ENCODE assay signal across 8 cellular contexts in the genomic region with DNA sequence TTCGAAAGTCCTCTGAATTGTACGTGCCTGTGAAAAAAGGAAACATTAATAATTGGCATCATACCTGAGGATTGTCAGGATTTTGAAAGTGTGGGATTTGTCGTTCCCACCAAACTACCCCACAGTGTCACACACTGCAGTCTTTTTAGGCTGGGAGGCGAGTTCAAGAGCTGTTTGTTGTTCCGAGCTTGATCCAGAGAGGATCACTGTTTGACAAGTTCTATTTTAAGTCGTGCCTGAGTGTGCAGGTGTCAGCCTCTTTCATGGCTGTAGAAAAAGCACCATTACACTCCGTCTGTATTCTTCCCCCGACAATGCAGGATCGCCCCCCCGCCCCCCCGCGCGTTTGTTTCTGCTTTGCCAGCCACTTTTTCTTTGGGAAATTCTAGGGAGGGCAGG. TPM values are rescaled to one million over a fixed set of nuclear protein-coding genes. Genes with fewer than 3 reads are reported as not detected.
DNase-seq lines count a peak whose midpoint lies in the region; ATAC-seq and TF ChIP-seq lines count a peak whose summit lies in the region.

No MANE protein-coding gene starts in this region.

- H3K36me3 ChIP-seq in mesenchymal stem cell (ENCODE audit: control insufficient read depth in 1 of 2, insufficient read depth in 2 of 2, low read depth in 1 of 2, low read length in 2 of 2) (no peaks in the 10 kb centered on the region), aorta (ENCODE audit: control insufficient read depth in 1 of 2, insufficient read depth in 2 of 2, low read length in 1 of 2) (no peaks in the 10 kb centered on the region)

- no peak overlapping the region for H3K18ac ChIP-seq in mesenchymal stem cell (ENCODE audit: low read depth in 1 of 2, low read length in 2 of 2)

- peak overlapping the region; percentile 67 to 82 for H3K4me3 ChIP-seq in cardiac fibroblast (replicated peaks in 1 of 2; ENCODE audit: low read depth in 2 of 2, low read length in 2 of 2)
- peak overlapping the region; percentile 86 to 100 for H3K4me3 ChIP-seq in mesenchymal stem cell (ENCODE audit: insufficient read depth in 1 of 2, low read depth in 1 of 2, low read length in 2 of 2)
- H3K4me3 ChIP-seq in aorta (ENCODE audit: low read length in 2 of 2): peak overlapping the region; percentile 57 to 98

- H3K9me3 ChIP-seq in mesenchymal stem cell (ENCODE audit: control insufficient read depth, low read length) (no peaks in the 10 kb centered on the region), aorta (ENCODE audit: control insufficient read depth, low read length) (no peaks in the 10 kb centered on the region)

- no peak overlapping the region for H2AK5ac ChIP-seq in mesenchymal stem cell (ENCODE audit: low read length, severe bottlenecking)

- peak overlapping the region; percentile 73 for H3K4me2 ChIP-seq in mesenchymal stem cell (ENCODE audit: low read length, poor library complexity, severe bottlenecking)

- no peak overlapping the region for H2BK5ac ChIP-seq in mesenchymal stem cell (ENCODE audit: low read depth, low read length, poor library complexity, severe bottlenecking)

- no peak overlapping the region for H4K91ac ChIP-seq in mesenchymal stem cell (ENCODE audit: low read length)

- intact Hi-C loops in Right ventricle myocardium inferior (cut with DNase I) (loop anchor here (10.0 kb wide), 3 partner anchors 207 to 287 kb away; no protein-coding TSS in a partner anchor), cardiac septum (cut with DNase I) (no loop called here), aorta (cut with DNase I) (no loop called here)

- no peak overlapping the region for H3K4ac ChIP-seq in mesenchymal stem cell (ENCODE audit: low read depth in 1 of 2, low read length in 2 of 2)

- WGBS in mesenchymal stem cell: 38% methylated on average over 5 of the region's 13 CpGs
- WGBS in aorta, 2 donors: 6% methylated on average over 13 of the region's 13 CpGs

- no peak overlapping the region for H2BK15ac ChIP-seq in mesenchymal stem cell (ENCODE audit: low read depth, poor library complexity, severe bottlenecking)

- H2AFZ ChIP-seq in mesenchymal stem cell (ENCODE audit: low read depth, low read length): peak overlapping the region; percentile 86

- TF ChIP-seq CTCF in cardiac fibroblast (IDR thresholded peaks at IDR 0.05; ENCODE audit: low read depth, low read length): no peak

- no peak overlapping the region for H2BK120ac ChIP-seq in mesenchymal stem cell (ENCODE audit: low read depth, low read length)

- H2BK12ac ChIP-seq in mesenchymal stem cell (ENCODE audit: low read length in 2 of 2): no peak overlapping the region

- H4K8ac ChIP-seq in mesenchymal stem cell (ENCODE audit: low read length): no peak overlapping the region

- H3K4me1 ChIP-seq in mesenchymal stem cell (ENCODE audit: control insufficient read depth, insufficient read depth, low read depth, low read length) (peaks cover 2% of the 10 kb centered on the region), aorta (ENCODE audit: control insufficient read depth in 1 of 2, insufficient read depth in 2 of 2, low read length in 2 of 2) (peaks cover 0 to 3% of the 10 kb centered on the region in 2 donors)

- H3K27me3 ChIP-seq in mesenchymal stem cell (ENCODE audit: control insufficient read depth in 1 of 2, insufficient read depth in 1 of 2, low read length in 2 of 2) (peaks cover 0 to 21% of the 10 kb centered on the region in 2 experiments), aorta (ENCODE audit: control insufficient read depth in 1 of 2, insufficient read depth in 2 of 2, low read length in 1 of 2) (no peaks in the 10 kb centered on the region)

- peaks cover 4% of the 10 kb centered on the region for H3K79me1 ChIP-seq in mesenchymal stem cell (replicated peaks; ENCODE audit: low read length, poor library complexity, severe bottlenecking)

- H3K27ac ChIP-seq in mesenchymal stem cell (ENCODE audit: low read length, poor library complexity, severe bottlenecking) (no peak overlapping the region), aorta (ENCODE audit: low read depth in 1 of 2, low read length in 2 of 2) (no peak overlapping the region)

- DNase-seq in Right ventricle myocardium inferior (ENCODE audit: missing footprints): no peak
- no peak for DNase-seq in cardiac septum (ENCODE audit: low spot score)
- DNase-seq in cardiac fibroblast (ENCODE audit: low read depth in 2 of 2): no peak
- DNase-seq in mesenchymal stem cell: no peak
- no peak for DNase-seq in aorta
- DNase-seq in hippocampal formation (lab: John Stamatoyannopoulos, UW): no peak
- DNase-seq in NCI-H1105 (lab: John Stamatoyannopoulos, UW): no peak

- no peak overlapping the region for H3K23ac ChIP-seq in mesenchymal stem cell (ENCODE audit: low read length in 2 of 2)

- H3K9ac ChIP-seq in mesenchymal stem cell (ENCODE audit: low read length): peak overlapping the region; percentile 54

- ATAC-seq in Right ventricle myocardium inferior: peak; percentile 22
- no peak for ATAC-seq in aorta (ENCODE audit: low FRiP score)
- ATAC-seq in HG03521 (IDR thresholded peaks at IDR 0.05; ENCODE audit: unreplicated experiment): no peak

- H3K14ac ChIP-seq in mesenchymal stem cell (ENCODE audit: low read length in 2 of 2): no peak overlapping the region

RNA-seq across cellular contexts. Expression of a gene that starts 0.6 kb away (rescaled TPM):
- total RNA-seq in Right ventricle myocardium inferior (17.2 TPM), cardiac septum (27.3 TPM), aorta (10 to 100 TPM; 14.0 to 14.7 TPM)
- polyA plus RNA-seq in mesenchymal stem cell (2013, experiment 1 of 2): 1.1 TPM
- 1.00 TPM for polyA plus RNA-seq in mesenchymal stem cell (2013, experiment 2 of 2)
- polyA plus RNA-seq in aorta: 1 to 10 TPM; 1.9 to 3.5 TPM
